ENCODE assay signal across 8 cellular contexts in genomic region chr4:2934077-2934812, GRCh38. TPM values are rescaled to one million over a fixed set of nuclear protein-coding genes. Genes with fewer than 3 reads are reported as not detected.
DNase-seq lines count a peak whose midpoint lies in the region; ATAC-seq, FAIRE-seq and TF ChIP-seq lines count a peak whose summit lies in the region.

No MANE protein-coding gene starts in this region.

- H4K20me1 ChIP-seq in SK-N-SH (ENCODE audit: insufficient read depth) = 0 out of 2 replicates have a peak, but pooled peaks cover 19% of the 10 kb centered on the region

- peaks cover 24% of the 10 kb centered on the region for H3F3A ChIP-seq in SK-N-SH (replicated peaks; ENCODE audit: insufficient read depth)

- FAIRE-seq in bronchial epithelial cell (lab: Jason Lieb, UNC) = no peak

- POLR2A ChIA-PET in SK-N-SH (lab: Yijun Ruan, JAX) = interaction anchor here (0.7 to 1.6 kb wide), 4 partner anchors 48 to 170 kb away, joined by 3 to 4 read pairs (median 3); no protein-coding TSS in a partner anchor

- CTCF ChIA-PET in SK-N-SH (lab: Yijun Ruan, JAX) = interaction anchor here (2.6 kb wide), 1 partner anchor 21 kb away, joined by 19 read pairs; no protein-coding TSS in a partner anchor

- H3K9me2 ChIP-seq in SK-N-SH = no peaks in the 10 kb centered on the region

- peaks cover 48% of the 10 kb centered on the region for H3K79me2 ChIP-seq in SK-N-SH (ENCODE audit: insufficient read depth)

- ATAC-seq in SK-N-SH treated with all-trans-retinoic acid at 6 μM for 48 hours (no peak; the same call in none of the 3 replicates), left colon (peak; percentile 24), GM18520 (IDR thresholded peaks at IDR 0.05; ENCODE audit: unreplicated experiment) (no peak)

- H3K4me2 ChIP-seq in SK-N-SH = peak overlapping the region; percentile 99

- no peak for TF ChIP-seq EP300 in SK-N-SH (IDR thresholded peaks at IDR 0.05; ENCODE audit: borderline replicate concordance in 1 of 2, low read depth in 1 of 2, low read length in 1 of 2)

- TF ChIP-seq CTCF in SK-N-SH (IDR thresholded peaks at IDR 0.05) (no peak), bronchial epithelial cell (IDR thresholded peaks at IDR 0.05; ENCODE audit: insufficient read depth, low read length, severe bottlenecking) (no peak)

- intact Hi-C loops in left colon (cut with DNase I, micrococcal nuclease) = no loop called here

- H3K36me3 ChIP-seq in SK-N-SH (replicated peaks in 1 of 2; ENCODE audit: control insufficient read depth in 1 of 2, insufficient read depth in 2 of 2, low read length in 1 of 2) (peaks cover 15 to 54% of the 10 kb centered on the region in 2 experiments), bronchial epithelial cell (ENCODE audit: control insufficient read depth, insufficient read depth, low read length) (peaks cover 26% of the 10 kb centered on the region)

- no peaks in the 10 kb centered on the region for H3K27me3 ChIP-seq in SK-N-SH (ENCODE audit: insufficient read depth)
- H3K27me3 ChIP-seq in bronchial epithelial cell (ENCODE audit: control insufficient read depth, insufficient read depth, low read length) = no peaks in the 10 kb centered on the region

- peaks cover 20 to 43% of the 10 kb centered on the region in 2 experiments for H3K4me1 ChIP-seq in SK-N-SH (ENCODE audit: control insufficient read depth in 1 of 2, insufficient read depth in 2 of 2, low read depth in 1 of 2, low read length in 1 of 2)

- 2% methylated on average over 23 of the region's 93 CpGs for WGBS in SK-N-SH (ENCODE audit: low lambda C conversion rate)

- H3K9me3 ChIP-seq in SK-N-SH = no peaks in the 10 kb centered on the region

- H2AFZ ChIP-seq in SK-N-SH (ENCODE audit: low read depth) = peak overlapping the region; percentile 53; the same call in 1 of the 2 replicates

- TF ChIP-seq RAD21 in SK-N-SH (IDR thresholded peaks at IDR 0.05; ENCODE audit: low read length) = no peak

- DNase-seq in SK-N-SH = no peak
- peak; percentile 22 for DNase-seq in SW480 (ENCODE audit: low spot score)
- DNase-seq in bronchial epithelial cell (ENCODE audit: low read depth) = no peak
- peak; percentile 62 to 66 for DNase-seq in left colon
- peak; percentile 38 for DNase-seq in stimulated activated CD8-positive, alpha-beta memory T cell treated with anti-CD3 and anti-CD28 coated beads, Interleukin-12 subunit alpha, Interleukin-12 subunit beta, amount 100 ng/mL, for 4 hours (ENCODE audit: low read depth)
- DNase-seq in inferior parietal cortex (ENCODE audit: extremely low spot score) = no peak

- peak overlapping the region; percentile 65 for H3K9ac ChIP-seq in SK-N-SH

- peak overlapping the region; percentile 35 to 87; a peak in 3 of 4 replicates for H3K27ac ChIP-seq in SK-N-SH (ENCODE audit: low read depth in 2 of 2, low read length in 1 of 2)

- H3K4me3 ChIP-seq in SK-N-SH (ENCODE audit: low read depth in 2 of 2, low read length in 1 of 2) (peak overlapping the region; percentile 70 to 98), bronchial epithelial cell (ENCODE audit: low read depth, low read length) (peak overlapping the region; percentile 91)

TF ChIP-seq in SK-N-SH, 30 proteins besides CTCF, POLR2A, EP300 and RAD21:
- TF ChIP-seq TCF12 (IDR thresholded peaks at IDR 0.05) = no peak
- peak; percentile 48 for TF ChIP-seq NRF1 (IDR thresholded peaks at IDR 0.05; ENCODE audit: low read depth, low read length)
- peak; percentile 47; the same call in 1 of the 2 replicates for TF ChIP-seq MXI1 (IDR thresholded peaks at IDR 0.05; ENCODE audit: low read depth, low read length)

TF ChIP-seq in SK-N-SH treated with all-trans-retinoic acid at 6 μM for 48 hours, 23 proteins besides CTCF, POLR2A, EP300 and RAD21:
- TF ChIP-seq CSDC2 (CRISPR knock-in tag; IDR thresholded peaks at IDR 0.05) = no peak
- TF ChIP-seq TOX (CRISPR knock-in tag; IDR thresholded peaks at IDR 0.05; ENCODE audit: borderline replicate concordance) = no peak
TF ChIP-seq in SK-N-SH treated with all-trans-retinoic acid at 6 μM for 48 hours: peak in this region for 0.

RNA-seq across cellular contexts. Expression of gene NOP14, which starts 29.0 kb away (rescaled TPM):
- polyA plus RNA-seq in SK-N-SH (2012; rRNA removed) = 7.5 and 9.8 TPM in 2 replicates
- 9.9 and 12.4 TPM in 2 replicates for polyA plus RNA-seq in SK-N-SH (2012; cell fraction: cytosol; rRNA removed)
- polyA plus RNA-seq in SK-N-SH (2012; cell fraction: nucleus; rRNA removed) = 11.4 and 12.0 TPM in 2 replicates
- total RNA-seq in bronchial epithelial cell (20.9 and 31.1 TPM in 2 replicates), left colon (10 to 100 TPM; 20.4 to 22.9 TPM)

RNA-seq across cellular contexts. Expression of gene GRK4, which starts 29.1 kb away (rescaled TPM):
- 2.2 and 2.7 TPM in 2 replicates for polyA plus RNA-seq in SK-N-SH (2012; rRNA removed)
- polyA plus RNA-seq in SK-N-SH (2012; cell fraction: cytosol; rRNA removed) = 2.2 and 2.9 TPM in 2 replicates
- polyA plus RNA-seq in SK-N-SH (2012; cell fraction: nucleus; rRNA removed) = 3.4 and 4.5 TPM in 2 replicates
- 1.4 and 3.7 TPM in 2 replicates for total RNA-seq in bronchial epithelial cell
- 1 to 10 TPM; 1.7 to 3.9 TPM for total RNA-seq in left colon

Comparison
In these comparisons a context has a peak if more than half of its experiments do, and no peak if none do; other contexts are left out.
1. DNase-seq: peak in SW480 (single experiment), left colon (2 of 2) and stimulated activated CD8-positive, alpha-beta memory T cell treated with anti-CD3 and anti-CD28 coated beads, Interleukin-12 subunit alpha, Interleukin-12 subunit beta, amount 100 ng/mL, for 4 hours (single experiment); none in SK-N-SH (single experiment), bronchial epithelial cell (single experiment) and inferior parietal cortex (single experiment).